ENCODE assay signal across 2 cellular contexts in the genomic region with DNA sequence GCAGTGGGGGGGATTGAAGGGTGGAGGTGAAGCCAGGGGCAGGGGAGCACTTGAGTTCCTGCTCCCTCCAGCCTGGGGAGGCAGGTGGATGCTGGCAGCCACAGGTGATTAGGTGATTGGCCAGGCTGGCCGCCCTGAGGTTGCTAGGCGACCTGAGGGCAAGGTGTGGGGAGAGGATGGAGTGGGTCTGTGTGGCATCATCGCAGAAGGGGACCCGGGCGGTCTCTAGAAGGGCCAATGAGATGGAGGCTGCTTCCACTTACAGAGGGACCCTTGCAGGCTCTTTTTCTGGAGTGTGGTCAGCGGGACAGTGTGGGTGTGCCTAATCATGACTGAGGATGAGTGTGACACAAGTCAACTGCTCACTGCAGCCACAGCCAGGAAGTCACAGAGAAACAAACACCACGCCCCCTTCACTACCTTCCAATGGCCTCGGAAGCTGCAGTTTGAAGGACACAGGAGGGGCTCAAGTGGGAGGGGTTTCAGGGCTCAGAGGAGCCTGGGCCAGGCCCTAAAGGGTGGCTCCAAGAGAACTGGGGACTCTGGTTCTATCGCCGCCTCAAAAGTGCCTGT.
TF ChIP-seq lines count a peak whose summit lies in the region.

No MANE protein-coding gene starts in this region.

TF ChIP-seq in SK-N-SH treated with all-trans-retinoic acid at 6 μM for 48 hours, 23 proteins besides CTCF, POLR2A, EP300 and RAD21:
- 0 out of 2 replicates have a peak, but pooled peaks have one; percentile 3 for TF ChIP-seq TSHZ2 (CRISPR knock-in tag; IDR thresholded peaks at IDR 0.05)
- no peak for TF ChIP-seq CSDC2 (CRISPR knock-in tag; IDR thresholded peaks at IDR 0.05)

TF ChIP-seq in SK-N-SH, 30 proteins besides CTCF, POLR2A, EP300 and RAD21 (continued from another document):
- no peak for TF ChIP-seq USF1 (IDR thresholded peaks at IDR 0.05; ENCODE audit: borderline replicate concordance, low read depth)
- TF ChIP-seq FOXM1 (IDR thresholded peaks at IDR 0.05; ENCODE audit: low read depth), result no peak
- TF ChIP-seq SIN3A (IDR thresholded peaks at IDR 0.05; ENCODE audit: borderline replicate concordance, low read depth, low read length), result no peak
- no peak for TF ChIP-seq RFX5 (IDR thresholded peaks at IDR 0.05; ENCODE audit: low read length)
- no peak for TF ChIP-seq MEF2A (IDR thresholded peaks at IDR 0.05; ENCODE audit: borderline replicate concordance, low read depth)
- no peak for TF ChIP-seq TCF12 (IDR thresholded peaks at IDR 0.05)
- no peak for TF ChIP-seq TEAD4 (IDR thresholded peaks at IDR 0.05; ENCODE audit: borderline replicate concordance, insufficient read depth)
- no peak for TF ChIP-seq CHD2 (IDR thresholded peaks at IDR 0.05; ENCODE audit: low read length, partially characterized antibody)
- TF ChIP-seq, protein P1, sequence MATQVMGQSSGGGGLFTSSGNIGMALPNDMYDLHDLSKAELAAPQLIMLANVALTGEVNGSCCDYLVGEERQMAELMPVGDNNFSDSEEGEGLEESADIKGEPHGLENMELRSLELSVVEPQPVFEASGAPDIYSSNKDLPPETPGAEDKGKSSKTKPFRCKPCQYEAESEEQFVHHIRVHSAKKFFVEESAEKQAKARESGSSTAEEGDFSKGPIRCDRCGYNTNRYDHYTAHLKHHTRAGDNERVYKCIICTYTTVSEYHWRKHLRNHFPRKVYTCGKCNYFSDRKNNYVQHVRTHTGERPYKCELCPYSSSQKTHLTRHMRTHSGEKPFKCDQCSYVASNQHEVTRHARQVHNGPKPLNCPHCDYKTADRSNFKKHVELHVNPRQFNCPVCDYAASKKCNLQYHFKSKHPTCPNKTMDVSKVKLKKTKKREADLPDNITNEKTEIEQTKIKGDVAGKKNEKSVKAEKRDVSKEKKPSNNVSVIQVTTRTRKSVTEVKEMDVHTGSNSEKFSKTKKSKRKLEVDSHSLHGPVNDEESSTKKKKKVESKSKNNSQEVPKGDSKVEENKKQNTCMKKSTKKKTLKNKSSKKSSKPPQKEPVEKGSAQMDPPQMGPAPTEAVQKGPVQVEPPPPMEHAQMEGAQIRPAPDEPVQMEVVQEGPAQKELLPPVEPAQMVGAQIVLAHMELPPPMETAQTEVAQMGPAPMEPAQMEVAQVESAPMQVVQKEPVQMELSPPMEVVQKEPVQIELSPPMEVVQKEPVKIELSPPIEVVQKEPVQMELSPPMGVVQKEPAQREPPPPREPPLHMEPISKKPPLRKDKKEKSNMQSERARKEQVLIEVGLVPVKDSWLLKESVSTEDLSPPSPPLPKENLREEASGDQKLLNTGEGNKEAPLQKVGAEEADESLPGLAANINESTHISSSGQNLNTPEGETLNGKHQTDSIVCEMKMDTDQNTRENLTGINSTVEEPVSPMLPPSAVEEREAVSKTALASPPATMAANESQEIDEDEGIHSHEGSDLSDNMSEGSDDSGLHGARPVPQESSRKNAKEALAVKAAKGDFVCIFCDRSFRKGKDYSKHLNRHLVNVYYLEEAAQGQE (IDR thresholded peaks at IDR 0.05; ENCODE audit: low read depth, low read length), result no peak
- TF ChIP-seq JUND (IDR thresholded peaks at IDR 0.05), result no peak
- TF ChIP-seq TAF1 (IDR thresholded peaks at IDR 0.05; ENCODE audit: borderline replicate concordance, low read depth, low read length), result no peak
- TF ChIP-seq GABPA (IDR thresholded peaks at IDR 0.05; ENCODE audit: low read depth), result no peak
